ENCODE assay signal across 8 cellular contexts in the genomic region with DNA sequence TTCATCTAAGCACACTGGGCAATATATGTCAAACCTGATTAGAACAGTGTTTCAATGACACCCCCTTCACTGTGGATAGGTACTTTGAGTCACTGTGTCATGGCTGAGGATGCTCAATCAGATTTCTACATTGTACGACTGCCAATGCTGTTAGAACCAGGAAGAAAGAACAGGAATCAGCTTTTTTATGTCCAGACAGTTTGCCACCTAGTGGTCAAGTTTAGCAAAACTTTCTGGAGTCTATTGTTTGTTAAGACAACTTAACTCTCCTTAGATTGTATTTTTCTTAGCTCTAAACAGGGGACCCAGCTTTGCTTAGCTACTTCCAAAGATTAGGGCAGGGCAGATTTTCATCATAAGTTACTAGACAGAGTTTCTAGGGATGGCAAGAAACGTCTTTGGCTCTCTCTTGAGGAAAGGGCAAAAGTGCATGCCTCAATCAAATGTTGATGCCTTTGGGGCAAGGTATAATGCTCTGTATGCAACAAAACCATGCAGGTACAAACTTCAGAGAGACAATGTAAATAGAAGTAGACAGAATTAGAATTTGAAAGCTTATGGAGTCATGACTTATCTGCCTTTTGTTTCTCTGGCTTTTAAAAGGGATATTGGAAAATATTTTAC. TPM values are rescaled to one million over a fixed set of nuclear protein-coding genes. Genes with fewer than 3 reads are reported as not detected.
DNase-seq lines count a peak whose midpoint lies in the region; ATAC-seq and TF ChIP-seq lines count a peak whose summit lies in the region.

No MANE protein-coding gene starts in this region.

- H3K9me3 Mint-ChIP-seq in activated B cell treated with CpG ODN at 0.5 μM for 24 hours, result no peaks in the 10 kb centered on the region

- H3K9me2 ChIP-seq in hepatocyte (replicated peaks; ENCODE audit: insufficient read depth), result no peaks in the 10 kb centered on the region

- H3K4me3 ChIP-seq in GM12865 (ENCODE audit: low read depth, low read length) (no peak overlapping the region), hepatocyte (no peak overlapping the region), skeletal muscle cell (ENCODE audit: low read depth, low read length) (no peak overlapping the region)

- DNase-seq in Ammon's horn (ENCODE audit: low spot score) (peak; percentile 68), GM12865 (ENCODE audit: low read depth) (peak; percentile 72), NCI-H2029 treated with DMSO at 0.1 percent for 48 hours (lab: John Stamatoyannopoulos, UW) (peak; percentile 27), activated B cell treated with CpG ODN at 0.5 μM for 24 hours (no peak), hepatocyte (ENCODE audit: low spot score) (peak; percentile 79), skeletal muscle cell (ENCODE audit: low read depth) (peak; percentile 23)
- DNase-seq in activated T-cell treated with anti-CD3 and anti-CD28 coated beads, Interleukin-2, amount 50 U/mL, for 48 hours, result no peak

- H3K27me3 ChIP-seq in hepatocyte, result peaks cover 5% of the 10 kb centered on the region

- H3K9me3 ChIP-seq in hepatocyte (ENCODE audit: low read depth), result no peaks in the 10 kb centered on the region

- peak; percentile 68 for TF ChIP-seq CTCF in GM12865 (IDR thresholded peaks at IDR 0.05; ENCODE audit: insufficient read depth, low read depth, low read length, missing control alignments)
- no peak for TF ChIP-seq CTCF in activated B cell treated with CpG ODN at 0.5 μM for 24 hours (IDR thresholded peaks at IDR 0.05)
- peak; percentile 72 for TF ChIP-seq CTCF in hepatocyte (IDR thresholded peaks at IDR 0.05; ENCODE audit: poor library complexity)

- H3K79me2 ChIP-seq in hepatocyte, result no peaks in the 10 kb centered on the region

- no peak overlapping the region for H3K4me2 ChIP-seq in hepatocyte

- no peak overlapping the region for H3K27ac Mint-ChIP-seq in activated B cell treated with CpG ODN at 0.5 μM for 24 hours

- H3K4me1 ChIP-seq in hepatocyte (ENCODE audit: insufficient read depth), result no peaks in the 10 kb centered on the region

- no peaks in the 10 kb centered on the region for H3K27me3 Mint-ChIP-seq in activated B cell treated with CpG ODN at 0.5 μM for 24 hours

- H2AFZ ChIP-seq in hepatocyte, result no peak overlapping the region

- H3K27ac ChIP-seq in hepatocyte, result no peak overlapping the region

- ATAC-seq in HG02798 (IDR thresholded peaks at IDR 0.05; ENCODE audit: poor library complexity, unreplicated experiment) (peak; percentile 89), activated B cell treated with CpG ODN at 0.5 μM for 24 hours (ENCODE audit: low read depth) (peak; percentile 56)

- WGBS in hepatocyte (ENCODE audit: low lambda C conversion rate, missing lambda C conversion rate), result 7% methylated on average over 2 of the region's 2 CpGs

- no peaks in the 10 kb centered on the region for H3K36me3 Mint-ChIP-seq in activated B cell treated with CpG ODN at 0.5 μM for 24 hours (ENCODE audit: low read depth)

- CTCF ChIA-PET in activated B cell treated with CpG ODN at 0.5 μM for 24 hours (lab: Charles Lee), result interaction anchor here (0.7 to 6.1 kb wide), 21 partner anchors 8 to 636 kb away, joined by 3 to 75 read pairs (median 4); no protein-coding TSS in a partner anchor

- POLR2A ChIA-PET in activated B cell treated with CpG ODN at 0.5 μM for 24 hours (lab: Charles Lee), result no interaction called here

- H3K36me3 ChIP-seq in hepatocyte (replicated peaks; ENCODE audit: insufficient read depth, low read depth), result no peaks in the 10 kb centered on the region

- H4K20me1 ChIP-seq in hepatocyte (ENCODE audit: insufficient read depth, poor library complexity, severe bottlenecking), result no peaks in the 10 kb centered on the region

- intact Hi-C loops in activated B cell treated with CpG ODN at 0.5 μM for 24 hours (cut with micrococcal nuclease), result loop anchor here (1.0 kb wide), 6 partner anchors 50 to 628 kb away; no protein-coding TSS in a partner anchor

- H3K4me1 Mint-ChIP-seq in activated B cell treated with CpG ODN at 0.5 μM for 24 hours, result peaks cover 31% of the 10 kb centered on the region

- H3K4me3 Mint-ChIP-seq in activated B cell treated with CpG ODN at 0.5 μM for 24 hours, result no peak overlapping the region

RNA-seq across cellular contexts. Expression of gene BMP3, which starts 40.5 kb away (rescaled TPM):
- total RNA-seq in activated B cell treated with CpG ODN at 0.5 μM for 24 hours (0.04 and 0.12 TPM in 2 replicates), hepatocyte (7.1 and 7.7 TPM in 2 replicates)
- polyA plus RNA-seq in hepatocyte, result 2.6 and 2.9 TPM in 2 replicates

Comparison
In these comparisons a context has a peak if more than half of its experiments do, and no peak if none do; other contexts are left out.
1. DNase-seq: peak in Ammon's horn (single experiment), GM12865 (single experiment), NCI-H2029 treated with DMSO at 0.1 percent for 48 hours (single experiment), hepatocyte (single experiment) and skeletal muscle cell (single experiment); none in activated B cell treated with CpG ODN at 0.5 μM for 24 hours (single experiment) and activated T-cell treated with anti-CD3 and anti-CD28 coated beads, Interleukin-2, amount 50 U/mL, for 48 hours (0 of 2).